Comparison of ENCODE assay signal across 28 cellular contexts in the genomic region with DNA sequence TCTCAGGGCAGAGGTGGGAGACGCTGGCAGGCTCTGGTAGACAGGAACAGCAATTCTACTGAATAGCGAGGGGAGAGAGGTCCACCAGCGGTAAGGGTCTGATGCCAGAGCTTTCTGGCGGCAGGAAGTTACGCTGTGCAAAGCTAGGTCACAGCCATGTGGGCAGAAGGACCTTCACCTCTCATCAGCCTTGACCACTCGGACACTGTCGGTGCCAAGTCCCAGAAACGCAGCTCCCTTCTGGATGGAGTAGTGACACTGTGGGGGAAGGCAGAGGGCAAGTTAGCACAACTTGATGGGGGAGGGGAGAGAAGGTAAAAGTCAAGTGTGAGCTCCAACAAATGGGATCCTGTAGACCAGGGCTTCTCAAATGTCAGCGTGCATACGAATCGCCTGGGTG. TPM values are rescaled to one million over a fixed set of nuclear protein-coding genes. Genes with fewer than 3 reads are reported as not detected.
"Had no signal": no experiment of that assay in that cellular context is flagged by ENCODE, and none has a peak within 500 bp of the region (broad histone marks: within the 10 kb centered on the region; RNA-seq: fewer than 3 reads in every experiment).

No MANE protein-coding gene starts in this region.

- DNase-seq: activated CD4-positive, alpha-beta memory T cell treated with anti-CD3 and anti-CD28 coated beads, Interleukin-2, amount 10 ng/mL, durations not matched to agents 7 days and 5 days; activated CD4-positive, alpha-beta T cell treated with anti-CD3 and anti-CD28 coated beads for 1 hour; activated CD4-positive, alpha-beta T cell treated with anti-CD3 and anti-CD28 coated beads, Interleukin-2, amount 10 ng/mL, durations not matched to agents 7 days and 5 days; activated naive CD4-positive, alpha-beta T cell; central memory CD4-positive, alpha-beta T cell; dermis blood vessel endothelial cell; effector CD4-positive, alpha-beta T cell; esophagus squamous epithelium; foreskin melanocyte; left ventricle myocardium superior; mammary epithelial cell; midbrain; nucleus accumbens; right cardiac atrium; stimulated activated CD4-positive, alpha-beta T cell treated with anti-CD3 and anti-CD28 coated beads, Interleukin-12 subunit alpha, Interleukin-12 subunit beta, amount 100 ng/mL, for 4 hours; stimulated activated CD4-positive, alpha-beta T cell treated with anti-CD3 and anti-CD28 coated beads, Interleukin-4, amount 100 ng/mL, for 1 hour; substantia nigra; SW 1271; T1000 had no signal

- H3K27ac ChIP-seq: epithelial cell of prostate, esophagus squamous epithelium had no signal

- H3K4me3 ChIP-seq: breast epithelium, esophagus squamous epithelium had no signal

- FAIRE-seq: endometrium, islet of Langerhans had no signal

- ATAC-seq: activated naive CD4-positive, alpha-beta T cell treated with anti-CD3 and anti-CD28 coated beads, Interleukin-2, amount 50 U/mL, for 72 hours; left ventricle myocardium superior; naive thymus-derived CD4-positive, alpha-beta T cell; right cardiac atrium; stimulated activated effector memory CD8-positive, alpha-beta T cell treated with anti-CD3 and anti-CD28 coated beads, Interleukin-12 subunit alpha, Interleukin-12 subunit beta, amount 100 ng/mL, for 72 hours; WTC11 had no signal

- H3K36me3 ChIP-seq: breast epithelium had no signal

- H3K27me3 ChIP-seq: breast epithelium, esophagus squamous epithelium had no signal

- H3K9me3 ChIP-seq: breast epithelium, esophagus squamous epithelium had no signal

RNA-seq across cellular contexts. Expression of a gene that starts 36.8 kb away (rescaled TPM):
- total RNA-seq: neural crest cell had no signal
